In the genomic region with DNA sequence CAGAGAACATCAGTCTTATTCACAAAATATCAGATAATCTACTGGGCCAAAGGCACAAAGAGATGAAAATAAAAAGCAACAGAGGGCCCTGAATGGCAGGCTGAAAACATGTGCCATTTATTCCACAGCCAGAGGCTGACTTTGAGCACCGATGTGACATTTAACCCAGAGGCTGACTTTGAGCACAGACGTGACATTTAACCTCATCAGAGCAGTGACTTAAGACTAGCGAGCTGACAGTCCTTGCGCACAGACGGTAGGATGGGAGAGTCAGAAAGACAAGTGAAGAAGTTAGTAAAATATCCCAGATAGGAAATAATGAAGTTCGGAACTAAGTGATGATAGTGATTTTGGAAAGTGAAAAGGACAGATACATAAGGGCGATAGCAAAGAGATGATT, we compare ENCODE assay signal across 21 cellular contexts.
DNase-seq lines count a peak whose midpoint lies in the region; ATAC-seq and TF ChIP-seq lines count a peak whose summit lies in the region.
"Had no signal": no experiment of that assay in that cellular context is flagged by ENCODE, and none has a peak within 500 bp of the region (broad histone marks: within the 10 kb centered on the region; RNA-seq: fewer than 3 reads in every experiment).

No MANE protein-coding gene starts in this region.

- POLR2A ChIA-PET in activated CD4-positive, alpha-beta T cell treated with anti-CD3 and anti-CD28 coated beads for 36 hours (lab: Charles Lee): no interaction called here

- no peaks in the 10 kb centered on the region for H3K27me3 Mint-ChIP-seq in activated CD4-positive, alpha-beta T cell treated with anti-CD3 and anti-CD28 coated beads for 36 hours
- H3K27me3 Mint-ChIP-seq in HFFc6 (ENCODE audit: insufficient read depth) (peaks cover 2% of the 10 kb centered on the region; the same call in 1 of the 2 replicates), natural killer cell (ENCODE audit: low read depth in 2 of 2) (no peaks in the 10 kb centered on the region), mesothelial cell of epicardium (ENCODE audit: low read depth) (peaks cover 15% of the 10 kb centered on the region)
- H3K27me3 Mint-ChIP-seq in activated naive CD8-positive, alpha-beta T cell treated with anti-CD3 and anti-CD28 coated beads for 36 hours: no peaks in the 10 kb centered on the region

- intact Hi-C loops in activated CD4-positive, alpha-beta T cell treated with anti-CD3 and anti-CD28 coated beads for 36 hours (cut with DNase I, micrococcal nuclease): loop anchor here (5.0 to 10.0 kb wide), 6 partner anchors 42 to 724 kb away; no protein-coding TSS in a partner anchor
- intact Hi-C loops in natural killer cell (cut with micrococcal nuclease): loop anchor here (5.0 to 10.0 kb wide), 2 partner anchors 232 to 724 kb away; no protein-coding TSS in a partner anchor

- peak; percentile 35 for DNase-seq in activated CD4-positive, alpha-beta T cell treated with anti-CD3 and anti-CD28 coated beads for 36 hours
- no peak for DNase-seq in activated CD4-positive, alpha-beta T cell treated with anti-CD3 and anti-CD28 coated beads for 1 hour
- DNase-seq in HFFc6 (no peak), natural killer cell (no peak), NCI-H2107 treated with DMSO at 0.1 percent for 48 hours (lab: John Stamatoyannopoulos, UW; ENCODE audit: unreplicated experiment) (no peak), G401 (ENCODE audit: low spot score) (no peak), mesothelial cell of epicardium (ENCODE audit: low spot score in 2 of 2, unreplicated experiment in 2 of 2) (no peak)
- no peak for DNase-seq in activated naive CD8-positive, alpha-beta T cell treated with anti-CD3 and anti-CD28 coated beads for 36 hours
- DNase-seq: activated CD4-positive, CD25-positive, alpha-beta regulatory T cell; foreskin melanocyte; NCI-H1417 treated with DMSO at 0.1 percent for 48 hours; NCI-H2171 treated with DMSO at 0.1 percent for 48 hours; nephron progenitor cell; PC-3; psoas muscle; SIG-M5; small intestine; stimulated activated CD4-positive, alpha-beta T cell treated with anti-CD3 and anti-CD28 coated beads, Interleukin-4, amount 100 ng/mL, for 1 hour; substantia nigra; uterus had no signal

- peak overlapping the region; percentile 95 for H3K27ac Mint-ChIP-seq in activated CD4-positive, alpha-beta T cell treated with anti-CD3 and anti-CD28 coated beads for 36 hours
- H3K27ac Mint-ChIP-seq in HFFc6: peak overlapping the region; percentile 86
- peak overlapping the region; percentile 69 for H3K27ac Mint-ChIP-seq in activated naive CD8-positive, alpha-beta T cell treated with anti-CD3 and anti-CD28 coated beads for 36 hours
- peak overlapping the region; percentile 21 to 88 for H3K27ac Mint-ChIP-seq in natural killer cell
- no peak overlapping the region for H3K27ac Mint-ChIP-seq in mesothelial cell of epicardium
- H3K27ac Mint-ChIP-seq: nephron progenitor cell had no signal

- H3K4me3 Mint-ChIP-seq in activated CD4-positive, alpha-beta T cell treated with anti-CD3 and anti-CD28 coated beads for 36 hours: peak overlapping the region; percentile 1
- H3K4me3 Mint-ChIP-seq in HFFc6 (no peak overlapping the region), natural killer cell (no peak overlapping the region), mesothelial cell of epicardium (no peak overlapping the region)
- H3K4me3 Mint-ChIP-seq in activated naive CD8-positive, alpha-beta T cell treated with anti-CD3 and anti-CD28 coated beads for 36 hours: no peak overlapping the region
- H3K4me3 Mint-ChIP-seq: nephron progenitor cell had no signal

- CTCF ChIA-PET in activated CD4-positive, alpha-beta T cell treated with anti-CD3 and anti-CD28 coated beads for 36 hours (lab: Charles Lee): interaction anchor here (1.0 to 2.9 kb wide), 3 partner anchors 32 to 727 kb away, joined by 3 to 13 read pairs (median 3); no protein-coding TSS in a partner anchor

- peak; percentile 33 for ATAC-seq in activated CD4-positive, alpha-beta T cell treated with anti-CD3 and anti-CD28 coated beads for 36 hours
- no peak for ATAC-seq in natural killer cell
- ATAC-seq: HepG2, PC-3, psoas muscle had no signal

- in situ Hi-C loops in G401 (cut with HindIII; ENCODE audit: low sequenced_read_pairs): no loop called here

- H3K9me3 Mint-ChIP-seq in activated CD4-positive, alpha-beta T cell treated with anti-CD3 and anti-CD28 coated beads for 36 hours (ENCODE audit: low read depth): no peaks in the 10 kb centered on the region
- no peaks in the 10 kb centered on the region for H3K9me3 Mint-ChIP-seq in HFFc6
- H3K9me3 Mint-ChIP-seq in activated naive CD8-positive, alpha-beta T cell treated with anti-CD3 and anti-CD28 coated beads for 36 hours: no peaks in the 10 kb centered on the region
- H3K9me3 Mint-ChIP-seq in natural killer cell: no peaks in the 10 kb centered on the region
- no peaks in the 10 kb centered on the region for H3K9me3 Mint-ChIP-seq in mesothelial cell of epicardium
- H3K9me3 Mint-ChIP-seq: nephron progenitor cell had no signal

- peaks cover 31% of the 10 kb centered on the region for H3K36me3 Mint-ChIP-seq in activated CD4-positive, alpha-beta T cell treated with anti-CD3 and anti-CD28 coated beads for 36 hours (ENCODE audit: low read depth)
- H3K36me3 Mint-ChIP-seq in HFFc6 (ENCODE audit: low read depth) (peaks cover 25% of the 10 kb centered on the region), natural killer cell (peaks cover 7% of the 10 kb centered on the region), mesothelial cell of epicardium (no peaks in the 10 kb centered on the region)
- H3K36me3 Mint-ChIP-seq in activated naive CD8-positive, alpha-beta T cell treated with anti-CD3 and anti-CD28 coated beads for 36 hours: peaks cover 27% of the 10 kb centered on the region

- H3K4me1 Mint-ChIP-seq in activated CD4-positive, alpha-beta T cell treated with anti-CD3 and anti-CD28 coated beads for 36 hours: peaks cover 63% of the 10 kb centered on the region
- peaks cover 48% of the 10 kb centered on the region for H3K4me1 Mint-ChIP-seq in HFFc6 (ENCODE audit: low read depth)
- H3K4me1 Mint-ChIP-seq in activated naive CD8-positive, alpha-beta T cell treated with anti-CD3 and anti-CD28 coated beads for 36 hours: peaks cover 69% of the 10 kb centered on the region
- peaks cover 76 to 81% of the 10 kb centered on the region in 2 donors for H3K4me1 Mint-ChIP-seq in natural killer cell
- no peaks in the 10 kb centered on the region for H3K4me1 Mint-ChIP-seq in mesothelial cell of epicardium

- TF ChIP-seq CTCF in HFFc6 (IDR thresholded peaks at IDR 0.05): no peak
- no peak for TF ChIP-seq CTCF in natural killer cell (IDR thresholded peaks at IDR 0.05)
- no peak for TF ChIP-seq CTCF in mesothelial cell of epicardium (IDR thresholded peaks at IDR 0.05; ENCODE audit: unreplicated experiment)
